19 cellular contexts compared by ENCODE assay signal in genomic region chr1:113893267-113893666, GRCh38. TPM values are rescaled to one million over a fixed set of nuclear protein-coding genes. Genes with fewer than 3 reads are reported as not detected.
"Had no signal": no experiment of that assay in that cellular context is flagged by ENCODE, and none has a peak within 500 bp of the region (broad histone marks: within the 10 kb centered on the region; RNA-seq: fewer than 3 reads in every experiment).

No MANE protein-coding gene starts in this region.

- H3K4me3 Mint-ChIP-seq: endodermal cell; naive B cell; stimulated activated naive CD8-positive, alpha-beta T cell treated with anti-CD3 and anti-CD28 coated beads, Interleukin-15, Interleukin-2, amounts not matched to agents 100 ng/mL and 50 ng/mL, for 24 hours had no signal

- H3K9me3 ChIP-seq: colonic mucosa, tibial artery, upper lobe of right lung, vagina had no signal

- DNase-seq: colonic mucosa; dermis blood vessel endothelial cell; endodermal cell; erythroblast; foreskin keratinocyte; kidney; left cardiac atrium; left ventricle myocardium superior; mesendoderm; naive B cell; posterior cingulate gyrus; stimulated activated CD4-positive, alpha-beta T cell treated with anti-CD3 and anti-CD28 coated beads, Interleukin-2, amount 100 ng/mL, for 48 hours; tibial artery; upper lobe of right lung had no signal

- H3K27me3 Mint-ChIP-seq: naive B cell; stimulated activated naive CD8-positive, alpha-beta T cell treated with anti-CD3 and anti-CD28 coated beads, Interleukin-15, Interleukin-2, amounts not matched to agents 100 ng/mL and 50 ng/mL, for 24 hours had no signal

- H3K9me3 Mint-ChIP-seq: endodermal cell; naive B cell; stimulated activated naive CD8-positive, alpha-beta T cell treated with anti-CD3 and anti-CD28 coated beads, Interleukin-15, Interleukin-2, amounts not matched to agents 100 ng/mL and 50 ng/mL, for 24 hours had no signal

- H3K27ac Mint-ChIP-seq: endodermal cell; stimulated activated naive CD8-positive, alpha-beta T cell treated with anti-CD3 and anti-CD28 coated beads, Interleukin-15, Interleukin-2, amounts not matched to agents 100 ng/mL and 50 ng/mL, for 24 hours had no signal

- ATAC-seq: foreskin keratinocyte, left cardiac atrium, left ventricle myocardium superior, upper lobe of right lung had no signal

- H3K4me1 Mint-ChIP-seq: endodermal cell had no signal

RNA-seq across cellular contexts. Expression of gene BCL2L15, which starts 5.9 kb away (rescaled TPM):
- total RNA-seq: left ventricle myocardium superior had no signal

RNA-seq across cellular contexts. Expression of gene PTPN22, which starts 21.8 kb away (rescaled TPM):
- total RNA-seq: dermis blood vessel endothelial cell, endodermal cell, endothelial cell of umbilical vein, osteocyte, smooth muscle cell had no signal
